ENCODE assay signal across 8 cellular contexts in genomic region chr7:123865517-123866117, GRCh38. TPM values are rescaled to one million over a fixed set of nuclear protein-coding genes. Genes with fewer than 3 reads are reported as not detected.
DNase-seq lines count a peak whose midpoint lies in the region; ATAC-seq, FAIRE-seq and TF ChIP-seq lines count a peak whose summit lies in the region.

No MANE protein-coding gene starts in this region.

- H3K4me1 Mint-ChIP-seq in activated T-cell treated with anti-CD3 and anti-CD28 coated beads, Interleukin-2, amount 50 U/mL, for 4 hours (ENCODE audit: low read depth), result no peaks in the 10 kb centered on the region

- H3K9me3 ChIP-seq in ovary, result no peaks in the 10 kb centered on the region

- FAIRE-seq in GM19239 (lab: Jason Lieb, UNC), result peak; percentile 84

- no peak for TF ChIP-seq EP300 in ovary (IDR thresholded peaks at IDR 0.05)

- H3K4me1 ChIP-seq in foreskin keratinocyte, result no peaks in the 10 kb centered on the region
- H3K4me1 ChIP-seq in ovary (ENCODE audit: insufficient read depth), result no peaks in the 10 kb centered on the region

- H3K27me3 Mint-ChIP-seq in activated T-cell treated with anti-CD3 and anti-CD28 coated beads, Interleukin-2, amount 50 U/mL, for 4 hours (ENCODE audit: low read depth), result no peaks in the 10 kb centered on the region

- no peaks in the 10 kb centered on the region for H3K9me3 Mint-ChIP-seq in activated T-cell treated with anti-CD3 and anti-CD28 coated beads, Interleukin-2, amount 50 U/mL, for 4 hours

- peak; percentile 80 for TF ChIP-seq CTCF in foreskin keratinocyte (conservative IDR thresholded peaks at IDR 0.05)
- peak; percentile 32 to 82 (median 69) for TF ChIP-seq CTCF in ovary (IDR thresholded peaks at IDR 0.05)

- WGBS in ovary, 3 donors, result 17 to 26% (median 19%) methylated on average over 3 of the region's 3 CpGs

- no peaks in the 10 kb centered on the region for H3K36me3 ChIP-seq in ovary

- no peak overlapping the region for H3K4me3 ChIP-seq in ovary

- H3K27me3 ChIP-seq in foreskin keratinocyte (no peaks in the 10 kb centered on the region), ovary (no peaks in the 10 kb centered on the region)

- H3K27ac ChIP-seq in foreskin keratinocyte (no peak overlapping the region), ovary (no peak overlapping the region)

- no peaks in the 10 kb centered on the region for H3K36me3 Mint-ChIP-seq in activated T-cell treated with anti-CD3 and anti-CD28 coated beads, Interleukin-2, amount 50 U/mL, for 4 hours (ENCODE audit: insufficient read depth)

- DNase-seq in DMS 273 (lab: John Stamatoyannopoulos, UW; ENCODE audit: unreplicated experiment), result peak; percentile 80
- DNase-seq in GM19239 (ENCODE audit: insufficient read length, low spot score), result peak; percentile 10
- DNase-seq in NCI-H460 (ENCODE audit: extremely low read depth, low read depth), result peak; percentile 69
- DNase-seq in activated T-cell treated with anti-CD3 and anti-CD28 coated beads, Interleukin-2, amount 50 U/mL, for 4 hours, result peak; percentile 9
- DNase-seq in foreskin keratinocyte, result peak in 1 of 2 donors; percentile 50
- peak in 3 of 5 donors; percentile 20 to 59 (median 25) for DNase-seq in ovary
- DNase-seq in UCSD-AML1 (lab: John Stamatoyannopoulos, UW; ENCODE audit: unreplicated experiment), result no peak

- no peak overlapping the region for H3K4me3 Mint-ChIP-seq in activated T-cell treated with anti-CD3 and anti-CD28 coated beads, Interleukin-2, amount 50 U/mL, for 4 hours

- TF ChIP-seq POLR2A in ovary (IDR thresholded peaks at IDR 0.05), result no peak

- ATAC-seq in HG03175 (IDR thresholded peaks at IDR 0.05; ENCODE audit: unreplicated experiment) (peak; percentile 85), foreskin keratinocyte (peak; percentile 89)
- ATAC-seq in activated T-cell treated with anti-CD3 and anti-CD28 coated beads, Interleukin-2, amount 50 U/mL, for 4 hours, result peak; percentile 58 to 65

- intact Hi-C loops in ovary (cut with DNase I), result loop anchor here in 3 of 4 donors (5.0 to 10.0 kb wide), 4 partner anchors 68 to 181 kb away; no protein-coding TSS in a partner anchor

RNA-seq across cellular contexts. Expression of gene HYAL4, which starts 20.6 kb away (rescaled TPM):
- total RNA-seq in NCI-H460 (2014; rRNA removed; shearing (Covaris generic)), result not detected in 2 replicates
- polyA plus RNA-seq in NCI-H460 (2014; cell fraction: nucleus; rRNA removed), result not detected in 2 replicates
- not detected for total RNA-seq in activated T-cell treated with anti-CD3 and anti-CD28 coated beads, Interleukin-2, amount 50 U/mL, for 4 hours
- total RNA-seq in foreskin keratinocyte (0.17 TPM in 1 of 2 replicates, not detected in the other), ovary (under 1 TPM in 1 of 7 donors, not detected in 6; 0.20 TPM)
- polyA plus RNA-seq in foreskin keratinocyte (0.10 TPM in 1 of 2 replicates, not detected in the other), ovary (not detected)

RNA-seq across cellular contexts. Expression of gene SPAM1, which starts 59.4 kb away (rescaled TPM):
- total RNA-seq in NCI-H460 (2014; rRNA removed; shearing (Covaris generic)), result not detected in 2 replicates
- polyA plus RNA-seq in NCI-H460 (2014; cell fraction: nucleus; rRNA removed), result not detected in 2 replicates
- total RNA-seq in activated T-cell treated with anti-CD3 and anti-CD28 coated beads, Interleukin-2, amount 50 U/mL, for 4 hours, result not detected
- total RNA-seq in foreskin keratinocyte (not detected in 2 replicates), ovary (not detected)
- polyA plus RNA-seq in foreskin keratinocyte (not detected in 2 replicates), ovary (not detected)
